In genomic region chr10:114808982-114809381, GRCh38 we compare ENCODE assay signal across 20 cellular contexts. TPM values are rescaled to one million over a fixed set of nuclear protein-coding genes. Genes with fewer than 3 reads are reported as not detected.
A peak's percentile ranks its signal among the peaks of the same experiment; 100 is the strongest.
DNase-seq lines count a peak whose midpoint lies in the region; ATAC-seq and TF ChIP-seq lines count a peak whose summit lies in the region.
"Had no signal": no experiment of that assay in that cellular context is flagged by ENCODE, and none has a peak within 500 bp of the region (broad histone marks: within the 10 kb centered on the region; RNA-seq: fewer than 3 reads in every experiment).

No MANE protein-coding gene starts in this region.

- peaks cover 13% of the 10 kb centered on the region for H3K4me1 ChIP-seq in CD8-positive, alpha-beta memory T cell (ENCODE audit: insufficient read depth, low read length)
- H3K4me1 ChIP-seq: A549, BLaER1 had no signal

- peak; percentile 51 for ATAC-seq in CD4-positive, alpha-beta T cell (ENCODE audit: poor library complexity)
- peak; percentile 89 for ATAC-seq in central memory CD8-positive, alpha-beta T cell (replicated peaks; ENCODE audit: extremely low read depth, poor library complexity, severe bottlenecking)
- ATAC-seq in HG02870 (IDR thresholded peaks at IDR 0.05; ENCODE audit: unreplicated experiment) = no peak
- ATAC-seq: A549, GM12878 had no signal

- no peak for DNase-seq in CD4-positive, alpha-beta T cell
- DNase-seq in CD8-positive, alpha-beta memory T cell = peak in 1 of 5 donors; percentile 47
- DNase-seq in central memory CD8-positive, alpha-beta T cell (ENCODE audit: low spot score in 2 of 2) = no peak
- DNase-seq in GM10248 (ENCODE audit: extremely low spot score) = no peak
- no peak for DNase-seq in cerebellar cortex (ENCODE audit: low spot score)
- no peak for DNase-seq in Calu3
- DNase-seq: 8988T, ACHN, COR-L47, DMS153, DND-41, GM23248, H7, HCEC 1CT had no signal

- CTCF ChIA-PET in CD4-positive, alpha-beta T cell (lab: Charles Lee) = no interaction called here
- CTCF ChIA-PET in CD8-positive, alpha-beta memory T cell (lab: Charles Lee) = interaction anchor here (0.7 to 0.9 kb wide), 2 partner anchors 12 to 282 kb away, joined by 3 to 6 read pairs; partner anchors contain the start of gene FHIP2A
- CTCF ChIA-PET in GM10248 (lab: Yijun Ruan, JAX) = interaction anchor here (1.4 kb wide), 1 partner anchor 13 kb away, joined by 6 read pairs; the partner anchor contains the start of gene FHIP2A
- CTCF ChIA-PET in Calu3 (lab: Charles Lee) = no interaction called here

- H3K36me3 Mint-ChIP-seq in CD4-positive, alpha-beta T cell (ENCODE audit: low read depth) = no peaks in the 10 kb centered on the region
- H3K36me3 Mint-ChIP-seq in CD8-positive, alpha-beta memory T cell = no peaks in the 10 kb centered on the region
- H3K36me3 Mint-ChIP-seq in central memory CD8-positive, alpha-beta T cell (ENCODE audit: insufficient read depth) = peaks cover 5% of the 10 kb centered on the region
- no peaks in the 10 kb centered on the region for H3K36me3 Mint-ChIP-seq in Calu3 (ENCODE audit: insufficient read depth, unreplicated experiment)

- no peak for TF ChIP-seq CTCF in CD4-positive, alpha-beta T cell (IDR thresholded peaks at IDR 0.05)
- no peak for TF ChIP-seq CTCF in GM10248 (IDR thresholded peaks at IDR 0.05; ENCODE audit: control extremely low read depth, extremely low read depth, low read depth, missing control alignments)
- no peak for TF ChIP-seq CTCF in Calu3 (IDR thresholded peaks at IDR 0.05; ENCODE audit: unreplicated experiment)

- no peaks in the 10 kb centered on the region for H3K27me3 Mint-ChIP-seq in CD4-positive, alpha-beta T cell
- peaks cover 0 to 3% of the 10 kb centered on the region in 2 donors for H3K27me3 Mint-ChIP-seq in CD8-positive, alpha-beta memory T cell
- no peaks in the 10 kb centered on the region for H3K27me3 Mint-ChIP-seq in central memory CD8-positive, alpha-beta T cell
- H3K27me3 Mint-ChIP-seq in Calu3 (ENCODE audit: unreplicated experiment) = no peaks in the 10 kb centered on the region
- H3K27me3 Mint-ChIP-seq: B cell had no signal

- POLR2A ChIA-PET in CD4-positive, alpha-beta T cell (lab: Charles Lee) = interaction anchor here (1.4 kb wide), 1 partner anchor 12 kb away, joined by 3 read pairs; the partner anchor contains the start of gene FHIP2A
- POLR2A ChIA-PET in CD8-positive, alpha-beta memory T cell (lab: Charles Lee) = no interaction called here
- POLR2A ChIA-PET in GM10248 (lab: Yijun Ruan, JAX) = no interaction called here

- H3K4me1 Mint-ChIP-seq in CD4-positive, alpha-beta T cell (ENCODE audit: low read depth) = peaks cover 32% of the 10 kb centered on the region
- peaks cover 28 to 41% (median 41%) of the 10 kb centered on the region in 3 donors for H3K4me1 Mint-ChIP-seq in CD8-positive, alpha-beta memory T cell
- H3K4me1 Mint-ChIP-seq in central memory CD8-positive, alpha-beta T cell = peaks cover 26% of the 10 kb centered on the region
- no peaks in the 10 kb centered on the region for H3K4me1 Mint-ChIP-seq in Calu3 (ENCODE audit: low read depth, unreplicated experiment)

- no peaks in the 10 kb centered on the region for H3K9me3 Mint-ChIP-seq in CD4-positive, alpha-beta T cell
- H3K9me3 Mint-ChIP-seq in CD8-positive, alpha-beta memory T cell = no peaks in the 10 kb centered on the region
- H3K9me3 Mint-ChIP-seq in central memory CD8-positive, alpha-beta T cell = no peaks in the 10 kb centered on the region
- no peaks in the 10 kb centered on the region for H3K9me3 Mint-ChIP-seq in Calu3 (ENCODE audit: low read depth, unreplicated experiment)

- H3K9me3 ChIP-seq in CD4-positive, alpha-beta T cell (ENCODE audit: control insufficient read depth, low read length) = no peaks in the 10 kb centered on the region
- H3K9me3 ChIP-seq in CD8-positive, alpha-beta memory T cell (ENCODE audit: low read length) = no peaks in the 10 kb centered on the region
- H3K9me3 ChIP-seq: A549, BLaER1 had no signal

- no peak overlapping the region for H3K4me3 ChIP-seq in CD8-positive, alpha-beta memory T cell (ENCODE audit: low read length)
- H3K4me3 ChIP-seq: A549, BLaER1, GM12878, GM23248 had no signal

- intact Hi-C loops in CD4-positive, alpha-beta T cell (cut with DNase I, micrococcal nuclease) = no loop called here
- intact Hi-C loops in Calu3 (cut with micrococcal nuclease; ENCODE audit: unreplicated experiment) = no loop called here

- peak overlapping the region; percentile 20 for H3K27ac Mint-ChIP-seq in CD4-positive, alpha-beta T cell
- peak overlapping the region in 7 of 8 donors; percentile 24 to 91 (median 76) for H3K27ac Mint-ChIP-seq in CD8-positive, alpha-beta memory T cell
- H3K27ac Mint-ChIP-seq in central memory CD8-positive, alpha-beta T cell (ENCODE audit: low read depth) = peak overlapping the region; percentile 75
- no peak overlapping the region for H3K27ac Mint-ChIP-seq in Calu3 (ENCODE audit: unreplicated experiment)
- H3K27ac Mint-ChIP-seq: B cell had no signal

- BruUV-seq in Calu3 (replicated peaks; lab: Mats Ljungman, UMichigan) = no TSS peak

- H3K4me3 Mint-ChIP-seq in CD4-positive, alpha-beta T cell = no peak overlapping the region
- H3K4me3 Mint-ChIP-seq in CD8-positive, alpha-beta memory T cell = peak overlapping the region in 2 of 7 donors; percentile 9 to 27
- H3K4me3 Mint-ChIP-seq in central memory CD8-positive, alpha-beta T cell = no peak overlapping the region
- H3K4me3 Mint-ChIP-seq in Calu3 (ENCODE audit: low read depth, unreplicated experiment) = no peak overlapping the region
- H3K4me3 Mint-ChIP-seq: B cell had no signal

- H3K27ac ChIP-seq in CD4-positive, alpha-beta T cell (ENCODE audit: low read depth, low read length) = no peak overlapping the region
- H3K27ac ChIP-seq in CD8-positive, alpha-beta memory T cell (ENCODE audit: low read depth, low read length) = no peak overlapping the region
- H3K27ac ChIP-seq: A549, BLaER1, C4-2B, GM23248 had no signal

- H3K36me3 ChIP-seq in CD8-positive, alpha-beta memory T cell (ENCODE audit: insufficient read depth, low read length) = no peaks in the 10 kb centered on the region
- H3K36me3 ChIP-seq: BLaER1 had no signal

- H3K27me3 ChIP-seq in CD4-positive, alpha-beta T cell (ENCODE audit: control insufficient read depth, insufficient read depth, low read length) = no peaks in the 10 kb centered on the region
- H3K27me3 ChIP-seq in CD8-positive, alpha-beta memory T cell (ENCODE audit: insufficient read depth, low read length, poor library complexity, severe bottlenecking) = no peaks in the 10 kb centered on the region
- H3K27me3 ChIP-seq: BLaER1 had no signal

RNA-seq across cellular contexts. Expression of gene FHIP2A, which starts 12.6 kb away (rescaled TPM):
- total RNA-seq in CD4-positive, alpha-beta T cell = 10 to 100 TPM; 52.8 to 53.7 TPM
- 10 to 100 TPM; 20.0 to 23.2 TPM for total RNA-seq in CD8-positive, alpha-beta memory T cell
- 11.6 TPM for polyA plus RNA-seq in CD8-positive, alpha-beta memory T cell
- 10.8 and 10.9 TPM in 2 replicates for total RNA-seq in Calu3 (2022)

Comparison
In these comparisons a context has a peak if more than half of its experiments do, and no peak if none do; other contexts are left out.
1. CTCF ChIA-PET loops: an anchor here in CD8-positive, alpha-beta memory T cell (0.7 to 0.9 kb wide) and GM10248 (1.4 kb wide); none called in CD4-positive, alpha-beta T cell and Calu3.